ENCODE assay signal across 23 cellular contexts in genomic region chr12:186006-186625, GRCh38. TPM values are rescaled to one million over a fixed set of nuclear protein-coding genes. Genes with fewer than 3 reads are reported as not detected.
A peak's percentile ranks its signal among the peaks of the same experiment; 100 is the strongest.
DNase-seq lines count a peak whose midpoint lies in the region; ATAC-seq, FAIRE-seq and TF ChIP-seq lines count a peak whose summit lies in the region.
"Had no signal": no experiment of that assay in that cellular context is flagged by ENCODE, and none has a peak within 500 bp of the region (broad histone marks: within the 10 kb centered on the region; RNA-seq: fewer than 3 reads in every experiment).

No MANE protein-coding gene starts in this region.

- no peak overlapping the region for H2BK12ac ChIP-seq in H1 (ENCODE audit: low read depth, low read length)

- no peak overlapping the region for H3K18ac ChIP-seq in H1 (ENCODE audit: extremely low read depth, low read length)

- no peak overlapping the region for H3K14ac ChIP-seq in H1 (ENCODE audit: insufficient read length)

- H3K23me2 ChIP-seq in H1 (ENCODE audit: low read depth, low read length) = peaks cover 2% of the 10 kb centered on the region; the same call in 1 of the 2 replicates

- peaks cover 5% of the 10 kb centered on the region for H3K4me1 ChIP-seq in right cardiac atrium (ENCODE audit: control insufficient read depth, insufficient read depth, low read length)
- H3K4me1 ChIP-seq in H1 (replicated peaks in 1 of 4; ENCODE audit: control insufficient read depth in 3 of 4, insufficient read depth in 4 of 4, low read length in 3 of 4) = peaks cover 0 to 5% (median 2%) of the 10 kb centered on the region in 4 experiments; a peak in 2 of 7 replicates
- H3K4me1 ChIP-seq in neural progenitor cell = no peaks in the 10 kb centered on the region
- H3K4me1 ChIP-seq in foreskin keratinocyte = no peaks in the 10 kb centered on the region
- H3K4me1 ChIP-seq: BE2C had no signal

- H3K23ac ChIP-seq in H1 (ENCODE audit: insufficient read length) = no peak overlapping the region

- H3K9ac ChIP-seq in H1 (replicated peaks in 1 of 4; ENCODE audit: extremely low read depth in 1 of 4, low read depth in 3 of 4, low read length in 3 of 4) = no peak overlapping the region
- H3K9ac ChIP-seq in neural progenitor cell = no peak overlapping the region
- H3K9ac ChIP-seq: GM23248 had no signal

- TF ChIP-seq RAD21 in H1 (IDR thresholded peaks at IDR 0.05 in 1 of 2, conservative IDR thresholded peaks at IDR 0.05 in 1 of 2; ENCODE audit: low read depth in 2 of 2, low read length in 2 of 2) = no peak

- H3K79me2 ChIP-seq in H1 (ENCODE audit: control insufficient read depth in 1 of 2, insufficient read depth in 2 of 2, low read length in 2 of 2) = no peaks in the 10 kb centered on the region
- H3K79me2 ChIP-seq in neural progenitor cell (ENCODE audit: low read depth) = no peaks in the 10 kb centered on the region

- no peaks in the 10 kb centered on the region for H3F3A ChIP-seq in neural progenitor cell (ENCODE audit: low read depth)

- H2AK5ac ChIP-seq in H1 (ENCODE audit: low read depth, low read length) = no peak overlapping the region

- no peak overlapping the region for H3K4me2 ChIP-seq in H1 (ENCODE audit: insufficient read depth in 1 of 2, low read depth in 2 of 2, low read length in 2 of 2)
- H3K4me2 ChIP-seq in neural progenitor cell = no peak overlapping the region

- no peak overlapping the region for H3K4me3 ChIP-seq in right cardiac atrium (ENCODE audit: low read length)
- no peak overlapping the region for H3K4me3 ChIP-seq in H1 (ENCODE audit: extremely low read depth in 1 of 4, insufficient read depth in 2 of 4, low read depth in 3 of 4, low read length in 4 of 4)
- no peak overlapping the region for H3K4me3 ChIP-seq in neural progenitor cell
- H3K4me3 ChIP-seq: GM23248 had no signal

- no peak for TF ChIP-seq CTCF in H1 (IDR thresholded peaks at IDR 0.05; ENCODE audit: control extremely low read depth in 1 of 3, insufficient read depth in 1 of 3, low read depth in 1 of 3, low read length in 3 of 3)
- TF ChIP-seq CTCF in neural progenitor cell (IDR thresholded peaks at IDR 0.05) = no peak
- TF ChIP-seq CTCF in foreskin keratinocyte (conservative IDR thresholded peaks at IDR 0.05) = no peak

- CTCF ChIA-PET in H1 (lab: Charles Lee; ENCODE audit: partially characterized antibody) = interaction anchor here (0.8 to 7.0 kb wide), 10 partner anchors 9 to 80 kb away, joined by 3 to 71 read pairs (median 8); no protein-coding TSS in a partner anchor

- WGBS in right cardiac atrium = 84% methylated on average over 11 of the region's 11 CpGs
- WGBS in H1 (ENCODE audit: extremely low coverage in 1 of 2, insufficient coverage in 1 of 2, insufficient read length in 1 of 2, insufficient replicate concordance in 2 of 2, low coverage in 1 of 2, low lambda C conversion rate in 2 of 2, missing lambda C conversion rate in 1 of 2), 2 experiments = 95% methylated on average over 11 of the region's 11 CpGs; no CpG with 5 or more reads in 1 of the 2 experiments

- peak in 2 of 3 donors; percentile 4 to 47 for DNase-seq in right cardiac atrium
- no peak for DNase-seq in cardiac septum (ENCODE audit: low spot score)
- no peak for DNase-seq in H1 (ENCODE audit: low read depth in 1 of 2, low spot score in 2 of 2)
- DNase-seq in neural progenitor cell (ENCODE audit: low spot score) = no peak
- no peak for DNase-seq in foreskin keratinocyte
- DNase-seq: ACHN; BE2C; CD4-positive, CD25-positive, alpha-beta regulatory T cell; CD8-positive, alpha-beta memory T cell; COR-L47; DMS 273 treated with DMSO at 0.1 percent for 48 hours; DND-41; EL; GM23248; HCEC 1CT had no signal

- H3K27me3 Mint-ChIP-seq in neural progenitor cell (ENCODE audit: insufficient read depth, low read depth) = peaks cover 19% of the 10 kb centered on the region

- H3K36me3 Mint-ChIP-seq in neural progenitor cell = no peaks in the 10 kb centered on the region
- H3K36me3 Mint-ChIP-seq: CD4-positive, CD25-positive, alpha-beta regulatory T cell; CD8-positive, alpha-beta memory T cell had no signal

- intact Hi-C loops in right cardiac atrium (cut with DNase I) = no loop called here
- intact Hi-C loops in cardiac septum (cut with DNase I) = no loop called here

- H4K5ac ChIP-seq in H1 (ENCODE audit: insufficient read length, low read depth, low read length) = no peak overlapping the region

- H3K9me3 Mint-ChIP-seq in neural progenitor cell = no peaks in the 10 kb centered on the region
- H3K9me3 Mint-ChIP-seq: CD8-positive, alpha-beta memory T cell had no signal

- H4K8ac ChIP-seq in H1 (ENCODE audit: extremely low read depth, insufficient read depth, low read length) = peak overlapping the region; percentile 11; the same call in 1 of the 2 replicates

- H4K20me1 ChIP-seq in H1 (replicated peaks in 1 of 2; ENCODE audit: control insufficient read depth in 1 of 2, insufficient read depth in 2 of 2, low read length in 2 of 2) (no peaks in the 10 kb centered on the region), neural progenitor cell (ENCODE audit: low read depth) (no peaks in the 10 kb centered on the region)

- POLR2A ChIA-PET in H1 (lab: Charles Lee; ENCODE audit: partially characterized antibody) = interaction anchor here (0.8 to 1.1 kb wide), 3 partner anchors 12 to 17 kb away, joined by 3 to 4 read pairs (median 3); no protein-coding TSS in a partner anchor

- no peak overlapping the region for H2BK20ac ChIP-seq in H1 (ENCODE audit: low read length)

- H3K4ac ChIP-seq in H1 (replicated peaks; ENCODE audit: insufficient read length, low read depth, low read length) = no peak overlapping the region

- no peak overlapping the region for H2BK120ac ChIP-seq in H1 (replicated peaks; ENCODE audit: low read depth, low read length)

- TF ChIP-seq POLR2A in H1 (IDR thresholded peaks at IDR 0.05; ENCODE audit: control extremely low read depth in 1 of 2, low read depth in 2 of 2, low read length in 2 of 2) = no peak

- H2BK15ac ChIP-seq in H1 (ENCODE audit: low read length) = no peak overlapping the region

- no peaks in the 10 kb centered on the region for H3K36me3 ChIP-seq in H1 (ENCODE audit: control insufficient read depth in 2 of 4, insufficient read depth in 4 of 4, low read length in 3 of 4)
- H3K36me3 ChIP-seq in neural progenitor cell = no peaks in the 10 kb centered on the region
- H3K36me3 ChIP-seq: BE2C had no signal

- no peak for ATAC-seq in right cardiac atrium
- no peak for ATAC-seq in GM21515 (IDR thresholded peaks at IDR 0.05; ENCODE audit: unreplicated experiment)
- ATAC-seq in foreskin keratinocyte = no peak
- no peak for ATAC-seq in HG03439 (IDR thresholded peaks at IDR 0.05; ENCODE audit: unreplicated experiment)
- ATAC-seq: HepG2 had no signal

- no peaks in the 10 kb centered on the region for H3K9me3 ChIP-seq in right cardiac atrium (ENCODE audit: control insufficient read depth, low read length)
- H3K9me3 ChIP-seq in H1 (ENCODE audit: insufficient read depth in 2 of 2, low read depth in 1 of 2, low read length in 1 of 2) = no peaks in the 10 kb centered on the region; a peak in 1 of 4 replicates
- H3K9me3 ChIP-seq in neural progenitor cell (ENCODE audit: low read depth) = no peaks in the 10 kb centered on the region
- H3K9me3 ChIP-seq: BE2C had no signal

- no peak overlapping the region for H3K56ac ChIP-seq in H1 (replicated peaks; ENCODE audit: insufficient read length, low read depth, low read length)

- H2BK5ac ChIP-seq in H1 (ENCODE audit: low read depth, low read length) = no peak overlapping the region

- peaks cover 4% of the 10 kb centered on the region for H3K4me1 Mint-ChIP-seq in neural progenitor cell

- H3K4me3 Mint-ChIP-seq in neural progenitor cell = peak overlapping the region; percentile 57

- TF ChIP-seq EP300 in H1 (IDR thresholded peaks at IDR 0.05; ENCODE audit: borderline replicate concordance in 1 of 2, low read depth in 2 of 2, low read length in 2 of 2) = no peak

- no peak overlapping the region for H4K91ac ChIP-seq in H1 (replicated peaks; ENCODE audit: insufficient read length, low read length)

- FAIRE-seq in H1 (lab: Jason Lieb, UNC) = no peak
- FAIRE-seq: A204.1, G401.6, GM12891, GM19239, H54, HepG2 had no signal

- no peak overlapping the region for H3K27ac Mint-ChIP-seq in neural progenitor cell
- H3K27ac Mint-ChIP-seq: CD4-positive, CD25-positive, alpha-beta regulatory T cell; CD8-positive, alpha-beta memory T cell had no signal

- H2AFZ ChIP-seq in H1 (ENCODE audit: low read length) (no peak overlapping the region), neural progenitor cell (replicated peaks) (no peak overlapping the region)
- H2AFZ ChIP-seq: GM23248 had no signal

- H3K27me3 ChIP-seq in right cardiac atrium (ENCODE audit: control insufficient read depth, insufficient read depth) (no peaks in the 10 kb centered on the region), H1 (replicated peaks in 1 of 4; ENCODE audit: control insufficient read depth in 3 of 4, extremely low read depth in 1 of 4, insufficient read depth in 3 of 4, low read length in 3 of 4) (peaks cover 0 to 15% (median 5%) of the 10 kb centered on the region in 4 experiments; a peak in 5 of 7 replicates), neural progenitor cell (peaks cover 38% of the 10 kb centered on the region), foreskin keratinocyte (peaks cover 13% of the 10 kb centered on the region)
- H3K27me3 ChIP-seq: BE2C had no signal

- H3K27ac ChIP-seq in right cardiac atrium (ENCODE audit: low read length) (no peak overlapping the region), H1 (ENCODE audit: low read depth, low read length) (no peak overlapping the region), neural progenitor cell (no peak overlapping the region), foreskin keratinocyte (no peak overlapping the region)
- H3K27ac ChIP-seq: GM23248 had no signal

- H3K79me1 ChIP-seq in H1 (ENCODE audit: low read depth, low read length) = no peaks in the 10 kb centered on the region

TF ChIP-seq in H1, 55 proteins besides CTCF, POLR2A, EP300 and RAD21 (continues in another document):
- TF ChIP-seq NANOG (IDR thresholded peaks at IDR 0.05; ENCODE audit: insufficient read depth, low read depth, low read length, poor library complexity, severe bottlenecking) (no peak), SIN3A (conservative IDR thresholded peaks at IDR 0.05 in 1 of 2, IDR thresholded peaks at IDR 0.05 in 1 of 2; ENCODE audit: low read depth in 1 of 2, low read length in 2 of 2) (no peak)

RNA-seq across cellular contexts. Expression of gene SLC6A12, which starts 27.8 kb away (rescaled TPM):
- total RNA-seq in right cardiac atrium (1 to 10 TPM in 3 of 4 donors, under 1 TPM in 1; 0.89 to 2.9 (median 1.3) TPM), cardiac septum (2.7 TPM), neural progenitor cell (ENCODE audit: low replicate concordance) (0.12 TPM in 1 of 2 replicates, not detected in the other), foreskin keratinocyte (not detected in 2 replicates)
- polyA plus RNA-seq in right cardiac atrium (0.20 TPM), H1 (2011; rRNA removed) (0.63 and 0.70 TPM in 2 replicates), foreskin keratinocyte (not detected in 2 replicates)
- 0.65 and 1.1 TPM in 2 replicates for total RNA-seq in H1 (2021; fragmentation: NEBNext Ultra II Directional; extraction: Animal tissue kit (Norgen Biotek cat#: 25700))
- polyA plus RNA-seq in H1 (2011; cell fraction: cytosol; rRNA removed) = 0.44 TPM
- polyA plus RNA-seq in H1 (2011; cell fraction: nucleus; rRNA removed) = 1.6 TPM
- polyA plus RNA-seq in H1 (2012, experiment 1 of 2) = 0.33 to 1.2 TPM (median 0.91 TPM) in 4 replicates
- 0.56 TPM for polyA plus RNA-seq in H1 (2012, experiment 2 of 2)
- polyA plus RNA-seq in H1 (2013, experiment 1 of 2) = 0.36 TPM
- 0.46 TPM for polyA plus RNA-seq in H1 (2013, experiment 2 of 2)
- 1.8 and 3.6 TPM in 2 replicates for polyA minus RNA-seq in H1 (2011; rRNA and poly(A)+ RNA removed)
- polyA minus RNA-seq in H1 (2011; cell fraction: cytosol; rRNA and poly(A)+ RNA removed) = not detected
- polyA minus RNA-seq in H1 (2011; cell fraction: nucleus; rRNA and poly(A)+ RNA removed) = 1.8 TPM
- total RNA-seq: CD4-positive, CD25-positive, alpha-beta regulatory T cell; GM23248 had no signal
- polyA plus RNA-seq: CD4-positive, CD25-positive, alpha-beta regulatory T cell; CD8-positive, alpha-beta memory T cell; GM23248 had no signal

Comparison
In these comparisons a context has a peak if more than half of its experiments do, and no peak if none do; other contexts are left out.
1. DNase-seq: peak in right cardiac atrium (2 of 3); none in cardiac septum (single experiment), H1 (0 of 2), neural progenitor cell (single experiment) and foreskin keratinocyte (0 of 2).